ENCODE assay signal across 9 cellular contexts in the genomic region with DNA sequence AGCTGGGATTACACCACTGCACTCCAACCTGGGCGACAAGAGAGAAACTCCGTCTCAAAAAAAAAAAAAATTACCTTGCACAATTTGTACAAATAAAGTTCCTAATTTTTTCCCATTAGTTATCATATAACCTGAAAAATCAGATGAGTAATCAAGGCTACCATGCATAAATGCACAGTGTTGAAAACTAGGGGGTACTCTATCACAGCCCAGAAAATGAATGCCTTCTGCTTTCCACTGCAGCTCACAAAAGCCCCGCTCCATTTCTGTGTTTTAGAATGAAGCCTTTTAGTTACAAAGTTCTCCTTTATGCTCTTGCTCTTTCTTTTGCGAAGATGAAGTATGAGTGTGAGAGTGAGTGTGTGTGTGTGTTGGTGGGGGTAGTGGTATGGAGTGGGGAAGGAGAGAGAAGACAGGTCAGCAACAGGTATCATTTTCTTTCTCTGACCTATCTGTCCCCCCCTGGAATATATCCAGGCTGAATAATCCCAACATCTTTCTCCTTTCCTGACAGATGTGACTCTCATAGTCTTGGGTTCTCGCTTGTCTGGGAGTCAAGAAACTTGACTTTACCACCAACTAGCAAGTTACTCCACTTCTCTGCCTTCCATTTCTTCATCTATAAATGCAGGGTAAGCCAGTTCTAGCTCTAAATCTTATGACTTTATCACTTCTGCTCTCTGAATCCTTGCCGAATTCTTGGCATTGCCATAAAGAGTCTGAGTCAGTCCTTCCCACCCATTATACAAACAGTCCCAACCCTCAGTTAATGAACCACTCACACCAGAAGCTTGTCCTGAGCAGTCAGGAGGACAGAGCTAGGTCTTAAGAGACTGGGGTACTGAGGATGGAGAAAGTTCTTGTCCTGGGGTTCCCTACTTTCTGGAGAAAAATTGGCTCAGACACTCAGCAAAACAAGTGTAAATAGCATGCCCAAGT. TPM values are rescaled to one million over a fixed set of nuclear protein-coding genes. Genes with fewer than 3 reads are reported as not detected.
A peak's percentile ranks its signal among the peaks of the same experiment; 100 is the strongest.
DNase-seq lines count a peak whose midpoint lies in the region; ATAC-seq and TF ChIP-seq lines count a peak whose summit lies in the region.
"Had no signal": no experiment of that assay in that cellular context is flagged by ENCODE, and none has a peak within 500 bp of the region (broad histone marks: within the 10 kb centered on the region; RNA-seq: fewer than 3 reads in every experiment).

No MANE protein-coding gene starts in this region.

- H3K36me3 ChIP-seq in mucosa of stomach (ENCODE audit: control insufficient read depth, insufficient read depth, low read length): no peaks in the 10 kb centered on the region
- H3K36me3 ChIP-seq: left ventricle myocardium inferior had no signal

- intact Hi-C loops in left ventricle myocardium superior (cut with micrococcal nuclease): no loop called here

- TF ChIP-seq CTCF in AG10803 (conservative IDR thresholded peaks at IDR 0.05; ENCODE audit: low read length) (no peak), cardiac fibroblast (IDR thresholded peaks at IDR 0.05; ENCODE audit: low read depth, low read length) (no peak)

- DNase-seq in AG10803 (ENCODE audit: low read depth): peak; percentile 77
- peak; percentile 71 to 85 for DNase-seq in cardiac fibroblast (ENCODE audit: low read depth in 2 of 2)
- no peak for DNase-seq in erythroblast (lab: John Stamatoyannopoulos, UW)
- DNase-seq in left ventricle myocardium superior: no peak
- DNase-seq in T-helper 2 cell treated with Interferon-gamma antibody and Interleukin-4, amounts not matched to agents 5 μg/mL and 100 μg/mL, for 36 hours (ENCODE audit: low spot score): no peak
- no peak for DNase-seq in NCI-H1048 (lab: John Stamatoyannopoulos, UW)
- DNase-seq: left ventricle myocardium inferior had no signal

- peaks cover 28% of the 10 kb centered on the region for H3K4me1 ChIP-seq in mucosa of stomach (ENCODE audit: control insufficient read depth, insufficient read depth, low read length)
- H3K4me1 ChIP-seq: left ventricle myocardium inferior had no signal

- ATAC-seq in left ventricle myocardium superior: no peak

- no peaks in the 10 kb centered on the region for H3K9me3 ChIP-seq in mucosa of stomach (ENCODE audit: control insufficient read depth, low read length)
- H3K9me3 ChIP-seq: left ventricle myocardium inferior had no signal

- H3K36me3 Mint-ChIP-seq in IgD-negative memory B cell: peaks cover 19% of the 10 kb centered on the region
- H3K36me3 Mint-ChIP-seq in T-helper 2 cell treated with Interferon-gamma antibody and Interleukin-4, amounts not matched to agents 5 μg/mL and 100 μg/mL, for 36 hours (ENCODE audit: low read depth): peaks cover 68% of the 10 kb centered on the region

- H3K27me3 ChIP-seq in mucosa of stomach (ENCODE audit: control insufficient read depth, insufficient read depth, low read length): no peaks in the 10 kb centered on the region

- H3K4me3 Mint-ChIP-seq in IgD-negative memory B cell: no peak overlapping the region
- H3K4me3 Mint-ChIP-seq in T-helper 2 cell treated with Interferon-gamma antibody and Interleukin-4, amounts not matched to agents 5 μg/mL and 100 μg/mL, for 36 hours: no peak overlapping the region

- H3K4me1 Mint-ChIP-seq in IgD-negative memory B cell: peaks cover 23 to 33% (median 25%) of the 10 kb centered on the region in 3 donors
- H3K4me1 Mint-ChIP-seq in T-helper 2 cell treated with Interferon-gamma antibody and Interleukin-4, amounts not matched to agents 5 μg/mL and 100 μg/mL, for 36 hours (ENCODE audit: low read depth): peaks cover 23% of the 10 kb centered on the region

- no peak overlapping the region for H3K4me3 ChIP-seq in AG10803 (ENCODE audit: low read length)
- no peak overlapping the region for H3K4me3 ChIP-seq in cardiac fibroblast (replicated peaks in 1 of 2; ENCODE audit: low read depth in 2 of 2, low read length in 2 of 2)
- H3K4me3 ChIP-seq in mucosa of stomach (ENCODE audit: low read length): no peak overlapping the region
- H3K4me3 ChIP-seq: left ventricle myocardium inferior had no signal

- no peak for TF ChIP-seq POLR2A in erythroblast (IDR thresholded peaks at IDR 0.05; ENCODE audit: low read length)

- H3K27ac Mint-ChIP-seq in IgD-negative memory B cell: peak overlapping the region in 2 of 3 donors; percentile 48 to 70
- H3K27ac Mint-ChIP-seq in T-helper 2 cell treated with Interferon-gamma antibody and Interleukin-4, amounts not matched to agents 5 μg/mL and 100 μg/mL, for 36 hours: no peak overlapping the region

- peak overlapping the region; percentile 32 for H3K9ac ChIP-seq in mucosa of stomach (ENCODE audit: low read length)

- no peaks in the 10 kb centered on the region for H3K9me3 Mint-ChIP-seq in IgD-negative memory B cell
- no peaks in the 10 kb centered on the region for H3K9me3 Mint-ChIP-seq in T-helper 2 cell treated with Interferon-gamma antibody and Interleukin-4, amounts not matched to agents 5 μg/mL and 100 μg/mL, for 36 hours

- no peaks in the 10 kb centered on the region for H3K27me3 Mint-ChIP-seq in IgD-negative memory B cell
- no peaks in the 10 kb centered on the region for H3K27me3 Mint-ChIP-seq in T-helper 2 cell treated with Interferon-gamma antibody and Interleukin-4, amounts not matched to agents 5 μg/mL and 100 μg/mL, for 36 hours (ENCODE audit: low read depth)

RNA-seq across cellular contexts. Expression of a gene that starts 16.1 kb away (rescaled TPM):
- 93.8 TPM for polyA plus RNA-seq in IgD-negative memory B cell
- 1.7 TPM for total RNA-seq in left ventricle myocardium superior

RNA-seq across cellular contexts. Expression of a gene that starts 37.7 kb away (rescaled TPM):
- 82.1 TPM for polyA plus RNA-seq in IgD-negative memory B cell
- 3.4 TPM for total RNA-seq in left ventricle myocardium superior

RNA-seq across cellular contexts. Expression of a gene that starts 38.6 kb away (rescaled TPM):
- 0.58 TPM for polyA plus RNA-seq in IgD-negative memory B cell
- not detected for total RNA-seq in left ventricle myocardium superior
- total RNA-seq: left ventricle myocardium inferior had no signal

Comparison
In these comparisons a context has a peak if more than half of its experiments do, and no peak if none do; other contexts are left out.
1. DNase-seq: peak in AG10803 (single experiment) and cardiac fibroblast (2 of 2); none in erythroblast (0 of 2), left ventricle myocardium superior (single experiment), T-helper 2 cell treated with Interferon-gamma antibody and Interleukin-4, amounts not matched to agents 5 μg/mL and 100 μg/mL, for 36 hours (single experiment) and NCI-H1048 (single experiment).